Comparison of ENCODE assay signal across 1 cellular context in the genomic region with DNA sequence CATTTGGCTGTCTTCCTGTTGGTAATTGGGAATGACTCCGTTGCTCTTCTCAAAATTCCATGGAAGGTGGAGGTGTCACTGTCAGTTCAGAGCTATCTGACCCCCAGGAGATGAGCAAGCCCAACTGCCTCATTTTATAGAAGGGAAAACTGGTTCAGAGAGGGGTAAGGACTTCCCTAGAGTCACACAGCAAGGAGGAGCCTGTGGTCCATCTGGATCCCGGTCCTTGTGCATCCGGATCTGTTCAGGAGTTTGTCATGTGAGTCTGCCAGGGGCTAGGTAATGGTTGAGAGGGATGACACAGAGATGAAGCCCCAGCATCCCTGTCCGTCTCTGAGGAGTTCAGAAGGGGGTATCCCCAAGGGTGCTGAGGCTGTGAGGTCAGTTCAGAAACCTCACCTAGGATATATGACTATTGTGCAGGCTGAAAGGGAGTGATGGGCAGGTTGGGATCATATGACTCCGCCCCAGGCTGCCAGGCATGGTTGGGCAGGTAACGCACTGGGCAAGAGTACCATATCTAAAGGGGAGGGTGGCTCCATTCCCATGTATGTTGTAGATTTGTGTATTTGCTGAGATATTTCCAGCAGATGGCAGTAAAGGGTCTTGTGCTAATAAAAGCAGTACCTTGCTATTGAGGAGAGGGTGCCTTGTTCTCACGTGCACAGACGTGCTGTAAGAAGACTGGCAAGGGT.
TF ChIP-seq lines count a peak whose summit lies in the region.

No MANE protein-coding gene starts in this region.

TF ChIP-seq in H1, 55 proteins besides CTCF, POLR2A, EP300 and RAD21:
- TF ChIP-seq POLR2AphosphoS5 (IDR thresholded peaks at IDR 0.05; ENCODE audit: low read depth, low read length) (peak; percentile 45; the same call in 1 of the 2 replicates), CHD2 (IDR thresholded peaks at IDR 0.05; ENCODE audit: low read length) (no peak), RFX5 (IDR thresholded peaks at IDR 0.05; ENCODE audit: borderline replicate concordance, low read depth, low read length) (no peak)
